In the genomic region with DNA sequence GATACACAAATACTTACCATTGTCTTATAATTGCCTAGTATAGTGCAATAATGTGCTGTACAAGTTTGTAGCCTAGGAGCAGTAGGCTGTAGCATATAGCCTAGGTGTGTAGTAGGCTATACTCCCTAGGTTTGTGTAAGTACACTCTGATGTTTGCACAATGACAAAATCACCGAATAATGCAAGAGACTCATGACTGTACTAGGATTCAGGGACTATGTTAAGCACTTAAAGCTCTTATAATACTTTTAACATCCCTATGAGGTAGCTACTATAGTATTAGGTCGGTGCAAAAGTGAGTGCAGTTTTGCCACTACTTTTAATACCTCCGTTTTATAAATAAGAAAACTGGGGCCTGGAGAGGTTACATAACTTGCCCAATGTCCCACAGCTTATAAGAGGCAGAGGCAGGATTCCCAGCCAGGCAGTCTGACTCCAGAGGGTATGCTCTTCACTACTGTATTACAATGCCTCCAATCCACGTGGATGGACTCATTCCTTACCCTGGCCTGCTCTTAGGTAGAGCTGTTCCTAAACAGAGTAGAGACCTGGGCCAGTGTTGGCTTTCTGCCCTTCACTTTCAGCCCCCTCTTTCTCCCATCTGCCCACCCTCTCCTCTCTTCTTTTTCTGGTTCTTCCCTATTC, we compare ENCODE assay signal across 24 cellular contexts.
"Had no signal": no experiment of that assay in that cellular context is flagged by ENCODE, and none has a peak within 500 bp of the region (broad histone marks: within the 10 kb centered on the region; RNA-seq: fewer than 3 reads in every experiment).

No MANE protein-coding gene starts in this region.

- H3K4me1 Mint-ChIP-seq: immature natural killer cell, natural killer cell had no signal

- H3K27ac Mint-ChIP-seq: immature natural killer cell, memory B cell, mesothelial cell of epicardium, natural killer cell had no signal

- H3K4me3 Mint-ChIP-seq: immature natural killer cell, memory B cell, mesothelial cell of epicardium, natural killer cell, neural crest cell had no signal

- H3K36me3 ChIP-seq: esophagus muscularis mucosa, gastrocnemius medialis, left ventricle myocardium inferior, lower lobe of right lung, ovary, right atrium auricular region, sigmoid colon, stomach, thoracic aorta, transverse colon had no signal

- H3K36me3 Mint-ChIP-seq: memory B cell, mesothelial cell of epicardium, natural killer cell had no signal

- H3K9me3 ChIP-seq: esophagus muscularis mucosa, gastrocnemius medialis, left ventricle myocardium inferior, lower lobe of right lung, ovary, right atrium auricular region, stomach, thoracic aorta, transverse colon had no signal

- H3K4me3 ChIP-seq: coronary artery, dorsolateral prefrontal cortex, esophagus muscularis mucosa, gastrocnemius medialis, left ventricle myocardium inferior, lower lobe of right lung, ovary, right atrium auricular region, sigmoid colon, skin epidermis, stomach, thoracic aorta, transverse colon had no signal

- H3K27me3 ChIP-seq: dorsolateral prefrontal cortex, esophagus muscularis mucosa, gastrocnemius medialis, ovary, right atrium auricular region, sigmoid colon, stomach, transverse colon had no signal

- ATAC-seq: gastrocnemius medialis, natural killer cell had no signal

- DNase-seq: dorsolateral prefrontal cortex; effector CD8-positive, alpha-beta T cell; gastrocnemius medialis; immature natural killer cell; left ventricle myocardium inferior; lower lobe of right lung; natural killer cell; ovary; sigmoid colon; stimulated activated CD4-positive, alpha-beta T cell treated with anti-CD3 and anti-CD28 coated beads, Interleukin-2, amount 100 ng/mL, for 24 hours; stimulated activated CD4-positive, alpha-beta T cell treated with anti-CD3 and anti-CD28 coated beads, Interleukin-4, amount 100 ng/mL, for 4 hours; stimulated activated naive CD4-positive, alpha-beta T cell; stomach; substantia nigra; transverse colon had no signal

- FAIRE-seq: keratinocyte had no signal

- H3K27ac ChIP-seq: coronary artery, gastrocnemius medialis, left ventricle myocardium inferior, lower lobe of right lung, ovary, right atrium auricular region, sigmoid colon, skin epidermis, stomach, thoracic aorta, transverse colon had no signal
